8 cellular contexts compared by ENCODE assay signal in the genomic region with DNA sequence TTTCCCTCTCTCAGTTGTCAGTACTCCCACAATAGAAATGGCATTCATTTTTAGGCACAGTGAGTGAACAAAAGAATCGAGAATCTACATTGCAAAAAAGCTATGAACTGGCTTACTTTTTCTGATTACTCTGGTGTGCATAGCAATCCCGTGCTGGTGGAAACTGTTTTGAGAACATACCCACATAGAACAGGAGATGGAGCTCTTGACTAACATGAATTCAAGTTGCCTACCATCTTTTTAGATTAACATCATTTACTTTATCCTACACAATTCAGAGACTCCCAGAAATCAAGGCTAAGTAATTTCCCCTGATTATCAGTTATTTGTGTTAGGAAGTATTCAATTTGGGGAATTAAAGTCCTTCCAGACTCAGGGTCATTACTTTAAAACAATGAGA.
A peak's percentile ranks its signal among the peaks of the same experiment; 100 is the strongest.
DNase-seq lines count a peak whose midpoint lies in the region; ATAC-seq and TF ChIP-seq lines count a peak whose summit lies in the region.

No MANE protein-coding gene starts in this region.

- H3K36me3 Mint-ChIP-seq in neural crest cell (ENCODE audit: low read depth) (no peaks in the 10 kb centered on the region), T-helper 17 cell (ENCODE audit: low read depth) (no peaks in the 10 kb centered on the region)
- H3K36me3 Mint-ChIP-seq in activated naive CD4-positive, alpha-beta T cell treated with anti-CD3 and anti-CD28 coated beads, Interleukin-2, amount 10 ng/mL, durations not matched to agents 7 days and 5 days, result no peaks in the 10 kb centered on the region

- no peaks in the 10 kb centered on the region for H3K9me3 Mint-ChIP-seq in neural crest cell
- H3K9me3 Mint-ChIP-seq in activated naive CD4-positive, alpha-beta T cell treated with anti-CD3 and anti-CD28 coated beads, Interleukin-2, amount 10 ng/mL, durations not matched to agents 7 days and 5 days, result no peaks in the 10 kb centered on the region

- no peak overlapping the region for H3K4me3 ChIP-seq in choroid plexus epithelial cell (ENCODE audit: low read depth, low read length)

- CTCF ChIA-PET in activated naive CD4-positive, alpha-beta T cell treated with anti-CD3 and anti-CD28 coated beads, Interleukin-2, amount 10 ng/mL, durations not matched to agents 7 days and 5 days (lab: Charles Lee), result interaction anchor here (0.6 kb wide), 2 partner anchors 33 to 44 kb away, joined by 3 read pairs; no protein-coding TSS in a partner anchor

- H3K4me1 Mint-ChIP-seq in neural crest cell (no peaks in the 10 kb centered on the region), T-helper 17 cell (no peaks in the 10 kb centered on the region)
- no peaks in the 10 kb centered on the region for H3K4me1 Mint-ChIP-seq in activated naive CD4-positive, alpha-beta T cell treated with anti-CD3 and anti-CD28 coated beads, Interleukin-2, amount 10 ng/mL, durations not matched to agents 7 days and 5 days

- TF ChIP-seq CTCF in choroid plexus epithelial cell (conservative IDR thresholded peaks at IDR 0.05; ENCODE audit: low read depth, low read length), result peak; percentile 72
- TF ChIP-seq CTCF in neural crest cell (conservative IDR thresholded peaks at IDR 0.05), result peak; percentile 74

- H3K27ac Mint-ChIP-seq in neural crest cell (ENCODE audit: unreplicated experiment), result no peak overlapping the region
- no peak overlapping the region for H3K27ac Mint-ChIP-seq in activated naive CD4-positive, alpha-beta T cell treated with anti-CD3 and anti-CD28 coated beads, Interleukin-2, amount 10 ng/mL, durations not matched to agents 7 days and 5 days
- no peak overlapping the region for H3K27ac Mint-ChIP-seq in T-helper 17 cell

- H3K9me3 ChIP-seq in T-helper 17 cell (ENCODE audit: control insufficient read depth, low read length, poor library complexity, severe bottlenecking), result no peaks in the 10 kb centered on the region

- H3K27me3 Mint-ChIP-seq in neural crest cell (ENCODE audit: low read depth) (no peaks in the 10 kb centered on the region), T-helper 17 cell (no peaks in the 10 kb centered on the region)
- no peaks in the 10 kb centered on the region for H3K27me3 Mint-ChIP-seq in activated naive CD4-positive, alpha-beta T cell treated with anti-CD3 and anti-CD28 coated beads, Interleukin-2, amount 10 ng/mL, durations not matched to agents 7 days and 5 days

- H3K4me3 Mint-ChIP-seq in neural crest cell (no peak overlapping the region), T-helper 17 cell (no peak overlapping the region)
- H3K4me3 Mint-ChIP-seq in activated naive CD4-positive, alpha-beta T cell treated with anti-CD3 and anti-CD28 coated beads, Interleukin-2, amount 10 ng/mL, durations not matched to agents 7 days and 5 days, result no peak overlapping the region

- peak; percentile 65 for ATAC-seq in GM18907 (IDR thresholded peaks at IDR 0.05; ENCODE audit: unreplicated experiment)
- no peak for ATAC-seq in T-helper 17 cell
- no peak for ATAC-seq in GM18870 (IDR thresholded peaks at IDR 0.05; ENCODE audit: unreplicated experiment)

- DNase-seq in AG20443 (ENCODE audit: low spot score) (peak; percentile 53), NCI-H526 (lab: John Stamatoyannopoulos, UW) (peak; percentile 2 to 34), choroid plexus epithelial cell (ENCODE audit: low read depth) (peak; percentile 81), neural crest cell (ENCODE audit: low read depth, low spot score) (no peak), T-helper 17 cell (no peak)
- no peak for DNase-seq in activated naive CD4-positive, alpha-beta T cell treated with anti-CD3 and anti-CD28 coated beads, Interleukin-2, amount 10 ng/mL, durations not matched to agents 7 days and 5 days

Comparison
In these comparisons a context has a peak if more than half of its experiments do, and no peak if none do; other contexts are left out.
1. DNase-seq: peak in AG20443 (single experiment), NCI-H526 (2 of 2) and choroid plexus epithelial cell (single experiment); none in neural crest cell (single experiment), activated naive CD4-positive, alpha-beta T cell treated with anti-CD3 and anti-CD28 coated beads, Interleukin-2, amount 10 ng/mL, durations not matched to agents 7 days and 5 days (single experiment) and T-helper 17 cell (0 of 3).